In genomic region chr14:55301722-55302121, GRCh38 we compare ENCODE assay signal across 8 cellular contexts. TPM values are rescaled to one million over a fixed set of nuclear protein-coding genes. Genes with fewer than 3 reads are reported as not detected.
DNase-seq lines count a peak whose midpoint lies in the region; ATAC-seq lines count a peak whose summit lies in the region.

No MANE protein-coding gene starts in this region.

- DNase-seq in GM03348 (ENCODE audit: low spot score) (peak; percentile 41), left lobe of liver (ENCODE audit: low spot score) (no peak), NAMALWA (ENCODE audit: low spot score) (no peak), aorta (no peak), neuronal stem cell (ENCODE audit: low spot score) (no peak)
- no peak for DNase-seq in activated T-helper 2 cell treated with anti-CD3 and anti-CD28 coated beads, Interferon-gamma antibody, Interleukin-2, Interleukin-4, amounts not matched to agents 10 μg/mL and 5 μg/mL and 100 μg/mL, durations not matched to agents 14 hours and 24 hours and 36 hours (ENCODE audit: low spot score)

- no peak overlapping the region for H3K4me3 Mint-ChIP-seq in activated T-helper 2 cell treated with anti-CD3 and anti-CD28 coated beads, Interferon-gamma antibody, Interleukin-2, Interleukin-4, amounts not matched to agents 10 μg/mL and 5 μg/mL and 100 μg/mL, durations not matched to agents 14 hours and 24 hours and 36 hours (ENCODE audit: low read depth)

- H3K4me2 ChIP-seq in neuronal stem cell (ENCODE audit: insufficient read depth, low read length, poor library complexity, severe bottlenecking), result no peak overlapping the region

- H3K4me3 ChIP-seq in aorta (ENCODE audit: low read length in 2 of 2) (no peak overlapping the region), neuronal stem cell (ENCODE audit: low read length in 2 of 2) (no peak overlapping the region)

- H3K9me3 ChIP-seq in aorta (ENCODE audit: control insufficient read depth, low read length) (no peaks in the 10 kb centered on the region), neuronal stem cell (replicated peaks in 1 of 2; ENCODE audit: control insufficient read depth in 2 of 2, insufficient read depth in 1 of 2, low read depth in 1 of 2, low read length in 2 of 2) (no peaks in the 10 kb centered on the region)

- no peak overlapping the region for H3K4ac ChIP-seq in neuronal stem cell (ENCODE audit: low read length)

- intact Hi-C loops in activated T-helper 2 cell treated with anti-CD3 and anti-CD28 coated beads, Interferon-gamma antibody, Interleukin-2, Interleukin-4, amounts not matched to agents 10 μg/mL and 5 μg/mL and 100 μg/mL, durations not matched to agents 14 hours and 24 hours and 36 hours (cut with micrococcal nuclease), result loop anchor here (5.0 kb wide), 1 partner anchor 36 kb away; no protein-coding TSS in a partner anchor
- intact Hi-C loops in aorta (cut with DNase I), result no loop called here

- H3K4me1 ChIP-seq in aorta (ENCODE audit: control insufficient read depth in 1 of 2, insufficient read depth in 2 of 2, low read length in 2 of 2), result peaks cover 2 to 10% of the 10 kb centered on the region in 2 donors
- H3K4me1 ChIP-seq in neuronal stem cell (ENCODE audit: control insufficient read depth in 2 of 2, insufficient read depth in 1 of 2, low read depth in 1 of 2, low read length in 2 of 2), result peaks cover 0 to 3% of the 10 kb centered on the region in 2 donors

- peak overlapping the region; percentile 54 for H3K27ac Mint-ChIP-seq in activated T-helper 2 cell treated with anti-CD3 and anti-CD28 coated beads, Interferon-gamma antibody, Interleukin-2, Interleukin-4, amounts not matched to agents 10 μg/mL and 5 μg/mL and 100 μg/mL, durations not matched to agents 14 hours and 24 hours and 36 hours

- no peaks in the 10 kb centered on the region for H3K9me3 Mint-ChIP-seq in activated T-helper 2 cell treated with anti-CD3 and anti-CD28 coated beads, Interferon-gamma antibody, Interleukin-2, Interleukin-4, amounts not matched to agents 10 μg/mL and 5 μg/mL and 100 μg/mL, durations not matched to agents 14 hours and 24 hours and 36 hours

- H2AFZ ChIP-seq in neuronal stem cell (ENCODE audit: low read length), result no peak overlapping the region

- 63 to 76% methylated on average over 1 of the region's 1 CpG for WGBS in aorta, 2 donors
- no CpG with 5 or more reads among the region's 1 CpG for WGBS in neuronal stem cell (ENCODE audit: extremely low coverage in 2 of 2, insufficient read length in 2 of 2, insufficient replicate concordance in 1 of 2), 2 donors

- no peak overlapping the region for H2BK12ac ChIP-seq in neuronal stem cell (ENCODE audit: low read length)

- H3K9ac ChIP-seq in neuronal stem cell (ENCODE audit: low read depth, low read length, poor library complexity), result no peak overlapping the region

- no peak overlapping the region for H2BK5ac ChIP-seq in neuronal stem cell (ENCODE audit: low read length)

- peak; percentile 63 for ATAC-seq in HG03064 (IDR thresholded peaks at IDR 0.05; ENCODE audit: low read depth, unreplicated experiment)
- peak; percentile 47 for ATAC-seq in left lobe of liver
- no peak for ATAC-seq in GM21447 (IDR thresholded peaks at IDR 0.05; ENCODE audit: unreplicated experiment)
- no peak for ATAC-seq in aorta (ENCODE audit: low FRiP score)

- peaks cover 0 to 4% of the 10 kb centered on the region in 2 donors for H3K36me3 ChIP-seq in aorta (ENCODE audit: control insufficient read depth in 1 of 2, insufficient read depth in 2 of 2, low read length in 1 of 2)
- peaks cover 0 to 16% of the 10 kb centered on the region in 2 donors for H3K36me3 ChIP-seq in neuronal stem cell (replicated peaks in 1 of 2; ENCODE audit: control insufficient read depth in 2 of 2, insufficient read depth in 2 of 2, low read length in 2 of 2)

- H3K27me3 Mint-ChIP-seq in activated T-helper 2 cell treated with anti-CD3 and anti-CD28 coated beads, Interferon-gamma antibody, Interleukin-2, Interleukin-4, amounts not matched to agents 10 μg/mL and 5 μg/mL and 100 μg/mL, durations not matched to agents 14 hours and 24 hours and 36 hours (ENCODE audit: low read depth), result no peaks in the 10 kb centered on the region

- H4K8ac ChIP-seq in neuronal stem cell (ENCODE audit: low read depth, low read length), result no peak overlapping the region

- H3K14ac ChIP-seq in neuronal stem cell (ENCODE audit: low read length), result no peak overlapping the region

- H2BK120ac ChIP-seq in neuronal stem cell (ENCODE audit: low read depth, low read length), result no peak overlapping the region

- no peak overlapping the region for H4K91ac ChIP-seq in neuronal stem cell (ENCODE audit: low read depth, low read length, poor library complexity)

- H3K27ac ChIP-seq in aorta (ENCODE audit: low read depth in 1 of 2, low read length in 2 of 2), result no peak overlapping the region
- H3K27ac ChIP-seq in neuronal stem cell (replicated peaks; ENCODE audit: low read length), result no peak overlapping the region

- no peak overlapping the region for H2BK15ac ChIP-seq in neuronal stem cell (ENCODE audit: low read length)

- H3K27me3 ChIP-seq in aorta (ENCODE audit: control insufficient read depth in 1 of 2, insufficient read depth in 2 of 2, low read length in 1 of 2), result no peaks in the 10 kb centered on the region
- H3K27me3 ChIP-seq in neuronal stem cell (ENCODE audit: control insufficient read depth in 3 of 3, insufficient read depth in 3 of 3, low read depth in 1 of 3, low read length in 3 of 3), result no peaks in the 10 kb centered on the region

- peaks cover 5% of the 10 kb centered on the region for H3K79me1 ChIP-seq in neuronal stem cell (ENCODE audit: low read depth, low read length)

- H3K23ac ChIP-seq in neuronal stem cell (ENCODE audit: low read depth, low read length, poor library complexity), result no peak overlapping the region

- H3K18ac ChIP-seq in neuronal stem cell (ENCODE audit: low read length), result no peak overlapping the region

- H2AK5ac ChIP-seq in neuronal stem cell (ENCODE audit: low read depth, low read length), result no peak overlapping the region

- H3K4me1 Mint-ChIP-seq in activated T-helper 2 cell treated with anti-CD3 and anti-CD28 coated beads, Interferon-gamma antibody, Interleukin-2, Interleukin-4, amounts not matched to agents 10 μg/mL and 5 μg/mL and 100 μg/mL, durations not matched to agents 14 hours and 24 hours and 36 hours (ENCODE audit: low read depth), result peaks cover 50% of the 10 kb centered on the region

- peaks cover 31% of the 10 kb centered on the region for H3K36me3 Mint-ChIP-seq in activated T-helper 2 cell treated with anti-CD3 and anti-CD28 coated beads, Interferon-gamma antibody, Interleukin-2, Interleukin-4, amounts not matched to agents 10 μg/mL and 5 μg/mL and 100 μg/mL, durations not matched to agents 14 hours and 24 hours and 36 hours (ENCODE audit: low read depth)

RNA-seq across cellular contexts. Expression of gene FBXO34, which starts 30.5 kb away (rescaled TPM):
- 19.7 and 23.0 TPM in 2 replicates for total RNA-seq in activated T-helper 2 cell treated with anti-CD3 and anti-CD28 coated beads, Interferon-gamma antibody, Interleukin-2, Interleukin-4, amounts not matched to agents 10 μg/mL and 5 μg/mL and 100 μg/mL, durations not matched to agents 14 hours and 24 hours and 36 hours
- 5.8 TPM for total RNA-seq in left lobe of liver
- 10 to 100 TPM; 22.2 to 23.1 TPM for total RNA-seq in aorta
- 1 to 10 TPM; 7.8 to 9.2 TPM for polyA plus RNA-seq in aorta
- polyA plus RNA-seq in neuronal stem cell (2013, experiment 1 of 2), result 11.9 TPM
- polyA plus RNA-seq in neuronal stem cell (2013, experiment 2 of 2), result 12.3 TPM

Comparison
In these comparisons a context has a peak if more than half of its experiments do, and no peak if none do; other contexts are left out.
1. ATAC-seq: peak in HG03064 (single experiment) and left lobe of liver (single experiment); none in GM21447 (single experiment) and aorta (single experiment).